In genomic region chr17:78829477-78829876, GRCh38 we compare ENCODE assay signal across 1 cellular context.
TF ChIP-seq lines count a peak whose summit lies in the region.

No MANE protein-coding gene starts in this region.

TF ChIP-seq in GM12878, 131 proteins besides CTCF, POLR2A, EP300 and RAD21:
- peak; percentile 74 for TF ChIP-seq ZBTB40 (IDR thresholded peaks at IDR 0.05; ENCODE audit: borderline replicate concordance)
- TF ChIP-seq GATAD2B (conservative IDR thresholded peaks at IDR 0.05; ENCODE audit: low read depth) = no peak
- no peak for TF ChIP-seq ZNF274 (IDR thresholded peaks at IDR 0.05; ENCODE audit: insufficient read depth, insufficient read length)
TF ChIP-seq in GM12878: peak in this region for 1.
